ENCODE assay signal across 9 cellular contexts in the genomic region with DNA sequence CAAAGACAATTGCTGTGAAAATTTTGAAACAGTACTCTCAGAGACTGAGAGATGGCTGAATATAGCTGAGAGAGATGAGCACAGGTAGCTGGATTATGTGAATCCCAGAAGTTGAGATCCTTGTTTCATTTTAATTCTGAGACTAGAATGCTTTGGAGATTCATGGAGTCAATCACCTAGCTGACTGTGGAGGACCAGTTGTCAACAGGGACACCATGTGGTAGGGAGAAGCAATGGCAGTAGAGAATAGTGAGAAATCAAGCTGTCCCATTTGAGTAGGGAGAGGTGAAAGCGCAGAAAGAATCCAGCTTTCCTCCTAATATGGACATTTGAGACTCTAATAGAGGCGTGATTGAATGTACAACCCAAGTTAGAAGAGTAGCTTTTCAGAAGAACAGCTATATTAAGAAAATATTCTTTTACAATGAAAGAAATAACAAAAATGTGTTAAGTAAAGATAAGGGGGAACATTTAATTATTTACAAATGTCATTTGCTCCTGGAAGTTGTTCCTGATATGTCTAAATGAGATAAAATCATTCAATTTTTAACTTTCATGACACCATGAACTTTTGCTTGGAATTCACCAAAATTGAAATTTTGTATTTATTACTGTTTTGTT. TPM values are rescaled to one million over a fixed set of nuclear protein-coding genes. Genes with fewer than 3 reads are reported as not detected.
DNase-seq lines count a peak whose midpoint lies in the region; ATAC-seq and TF ChIP-seq lines count a peak whose summit lies in the region.
"Had no signal": no experiment of that assay in that cellular context is flagged by ENCODE, and none has a peak within 500 bp of the region (broad histone marks: within the 10 kb centered on the region; RNA-seq: fewer than 3 reads in every experiment).

No MANE protein-coding gene starts in this region.

- no peak overlapping the region for H3K4me3 Mint-ChIP-seq in osteocyte (ENCODE audit: unreplicated experiment)
- no peak overlapping the region for H3K4me3 Mint-ChIP-seq in activated CD4-positive, alpha-beta T cell treated with anti-CD3 and anti-CD28 coated beads, Interleukin-2, amount 10 ng/mL, durations not matched to agents 7 days and 5 days

- H3K4me1 Mint-ChIP-seq in osteocyte (ENCODE audit: unreplicated experiment) = peaks cover 6% of the 10 kb centered on the region
- H3K4me1 Mint-ChIP-seq in activated CD4-positive, alpha-beta T cell treated with anti-CD3 and anti-CD28 coated beads, Interleukin-2, amount 10 ng/mL, durations not matched to agents 7 days and 5 days = no peaks in the 10 kb centered on the region

- TF ChIP-seq CTCF in osteocyte (IDR thresholded peaks at IDR 0.05) = peak; percentile 87

- DNase-seq in DMS53 treated with DMSO at 0.1 percent for 48 hours (lab: John Stamatoyannopoulos, UW; ENCODE audit: unreplicated experiment) (peak; percentile 34), HT1080 (ENCODE audit: low read depth) (peak; percentile 67), RPMI8226 (peak; percentile 11), fibroblast of gingiva (ENCODE audit: low read depth) (peak; percentile 64), osteocyte (ENCODE audit: extremely low spot score, unreplicated experiment) (no peak)
- no peak for DNase-seq in stimulated activated CD4-positive, alpha-beta T cell treated with anti-CD3 and anti-CD28 coated beads, Interleukin-15, amount 100 ng/mL, for 24 hours
- no peak for DNase-seq in activated CD4-positive, alpha-beta T cell treated with anti-CD3 and anti-CD28 coated beads, Interleukin-2, amount 10 ng/mL, durations not matched to agents 7 days and 5 days

- H3K9me3 Mint-ChIP-seq in osteocyte (ENCODE audit: unreplicated experiment) = no peaks in the 10 kb centered on the region
- no peaks in the 10 kb centered on the region for H3K9me3 Mint-ChIP-seq in activated CD4-positive, alpha-beta T cell treated with anti-CD3 and anti-CD28 coated beads, Interleukin-2, amount 10 ng/mL, durations not matched to agents 7 days and 5 days

- POLR2A ChIA-PET in activated CD4-positive, alpha-beta T cell treated with anti-CD3 and anti-CD28 coated beads, Interleukin-2, amount 10 ng/mL, durations not matched to agents 7 days and 5 days (lab: Charles Lee) = no interaction called here

- peak; percentile 93 for ATAC-seq in GM21360 (IDR thresholded peaks at IDR 0.05; ENCODE audit: unreplicated experiment)

- no peak overlapping the region for H3K27ac Mint-ChIP-seq in osteocyte (ENCODE audit: unreplicated experiment)
- no peak overlapping the region for H3K27ac Mint-ChIP-seq in activated CD4-positive, alpha-beta T cell treated with anti-CD3 and anti-CD28 coated beads, Interleukin-2, amount 10 ng/mL, durations not matched to agents 7 days and 5 days

- no peaks in the 10 kb centered on the region for H3K27me3 Mint-ChIP-seq in osteocyte (ENCODE audit: unreplicated experiment)
- H3K27me3 Mint-ChIP-seq in activated CD4-positive, alpha-beta T cell treated with anti-CD3 and anti-CD28 coated beads, Interleukin-2, amount 10 ng/mL, durations not matched to agents 7 days and 5 days = no peaks in the 10 kb centered on the region

- H3K36me3 Mint-ChIP-seq in osteocyte (ENCODE audit: unreplicated experiment) = no peaks in the 10 kb centered on the region
- H3K36me3 Mint-ChIP-seq in activated CD4-positive, alpha-beta T cell treated with anti-CD3 and anti-CD28 coated beads, Interleukin-2, amount 10 ng/mL, durations not matched to agents 7 days and 5 days (ENCODE audit: low read depth) = no peaks in the 10 kb centered on the region

- CTCF ChIA-PET in activated CD4-positive, alpha-beta T cell treated with anti-CD3 and anti-CD28 coated beads, Interleukin-2, amount 10 ng/mL, durations not matched to agents 7 days and 5 days (lab: Charles Lee) = no interaction called here

RNA-seq across cellular contexts. Expression of gene GLRB, which starts 30.3 kb away (rescaled TPM):
- 8.8 and 14.6 TPM in 2 replicates for total RNA-seq in HT1080 (2014; rRNA removed; shearing (Covaris generic))
- polyA plus RNA-seq in HT1080 (2015; cell fraction: cytosol; rRNA removed) = 7.9 and 9.0 TPM in 2 replicates
- polyA plus RNA-seq in HT1080 (2015; cell fraction: nucleus; rRNA removed) = 10.3 and 11.5 TPM in 2 replicates
- total RNA-seq in osteocyte = 16.7 and 19.4 TPM in 2 replicates
- not detected for total RNA-seq in activated CD4-positive, alpha-beta T cell treated with anti-CD3 and anti-CD28 coated beads, Interleukin-2, amount 10 ng/mL, durations not matched to agents 7 days and 5 days
- total RNA-seq: T-helper 2 cell treated with Interferon-gamma antibody and Interleukin-4, amounts not matched to agents 100 ng/mL and 5 ng/mL, for 36 hours had no signal

Comparison
In these comparisons a context has a peak if more than half of its experiments do, and no peak if none do; other contexts are left out.
1. DNase-seq: peak in DMS53 treated with DMSO at 0.1 percent for 48 hours (single experiment), HT1080 (single experiment), RPMI8226 (single experiment) and fibroblast of gingiva (single experiment); none in osteocyte (single experiment), stimulated activated CD4-positive, alpha-beta T cell treated with anti-CD3 and anti-CD28 coated beads, Interleukin-15, amount 100 ng/mL, for 24 hours (single experiment) and activated CD4-positive, alpha-beta T cell treated with anti-CD3 and anti-CD28 coated beads, Interleukin-2, amount 10 ng/mL, durations not matched to agents 7 days and 5 days (single experiment).